Comparison of ENCODE assay signal across 7 cellular contexts in genomic region chr16:70438325-70438982, GRCh38. TPM values are rescaled to one million over a fixed set of nuclear protein-coding genes. Genes with fewer than 3 reads are reported as not detected.
DNase-seq lines count a peak whose midpoint lies in the region; ATAC-seq lines count a peak whose summit lies in the region.

No MANE protein-coding gene starts in this region.

- H3K36me3 ChIP-seq in ectodermal cell (ENCODE audit: control insufficient read depth, insufficient read depth, low read length) = peaks cover 5% of the 10 kb centered on the region

- H3K9me3 ChIP-seq in ectodermal cell (ENCODE audit: control insufficient read depth, low read length) = no peaks in the 10 kb centered on the region

- H3K4me3 ChIP-seq in ectodermal cell (ENCODE audit: insufficient read depth, low read depth, low read length) = peak overlapping the region; percentile 61

- H3K36me3 Mint-ChIP-seq in naive thymus-derived CD8-positive, alpha-beta T cell = peaks cover 0 to 12% (median 3%) of the 10 kb centered on the region in 3 donors

- 1% methylated on average over 50 of the region's 50 CpGs for WGBS in ectodermal cell, 2 experiments

- H3K27ac Mint-ChIP-seq in naive thymus-derived CD8-positive, alpha-beta T cell = peak overlapping the region; percentile 80 to 97 (median 95)

- H3K27me3 ChIP-seq in ectodermal cell (ENCODE audit: control insufficient read depth, insufficient read depth, low read length, poor library complexity, severe bottlenecking) = no peaks in the 10 kb centered on the region

- H3K4me1 Mint-ChIP-seq in naive thymus-derived CD8-positive, alpha-beta T cell = peaks cover 23 to 56% (median 43%) of the 10 kb centered on the region in 4 donors

- H3K27ac ChIP-seq in ectodermal cell (ENCODE audit: insufficient read depth, low read depth, low read length, poor library complexity, severe bottlenecking) = no peak overlapping the region

- no peaks in the 10 kb centered on the region for H3K9me3 Mint-ChIP-seq in naive thymus-derived CD8-positive, alpha-beta T cell

- no peaks in the 10 kb centered on the region for H3K27me3 Mint-ChIP-seq in naive thymus-derived CD8-positive, alpha-beta T cell

- H3K4me1 ChIP-seq in ectodermal cell (ENCODE audit: control insufficient read depth, insufficient read depth, low read length) = peaks cover 23% of the 10 kb centered on the region

- POLR2A ChIA-PET in naive thymus-derived CD8-positive, alpha-beta T cell (lab: Charles Lee) = interaction anchor here (0.5 to 3.4 kb wide), 18 partner anchors 8 to 150 kb away, joined by 3 to 67 read pairs (median 4); partner anchors contain the start of genes AARS1, DDX19A and FCSK

- ATAC-seq in GM21515 (IDR thresholded peaks at IDR 0.05; ENCODE audit: unreplicated experiment) = peak; percentile 1
- ATAC-seq in naive thymus-derived CD8-positive, alpha-beta T cell = peak; percentile 2 to 5
- no peak for ATAC-seq in HG03565 (IDR thresholded peaks at IDR 0.05; ENCODE audit: unreplicated experiment)
- ATAC-seq in HG03439 (IDR thresholded peaks at IDR 0.05; ENCODE audit: unreplicated experiment) = no peak

- peak overlapping the region; percentile 89 to 98 (median 96) for H3K4me3 Mint-ChIP-seq in naive thymus-derived CD8-positive, alpha-beta T cell

- peak; percentile 57 for DNase-seq in NCI-H69 (lab: John Stamatoyannopoulos, UW)
- peak in 3 of 10 donors; percentile 4 to 31 (median 29) for DNase-seq in naive thymus-derived CD8-positive, alpha-beta T cell
- DNase-seq in mucosa of gallbladder (ENCODE audit: low spot score) = no peak

RNA-seq across cellular contexts. Expression of gene ST3GAL2, which starts 0.4 kb away (rescaled TPM):
- polyA plus RNA-seq in ectodermal cell (2013, experiment 1 of 4) = 25.5 TPM
- 25.9 TPM for polyA plus RNA-seq in ectodermal cell (2013, experiment 2 of 4)
- polyA plus RNA-seq in ectodermal cell (2013, experiment 3 of 4) = 19.5 TPM
- 20.4 TPM for polyA plus RNA-seq in ectodermal cell (2013, experiment 4 of 4)
- total RNA-seq in naive thymus-derived CD8-positive, alpha-beta T cell = 10 to 100 TPM; 30.5 to 31.9 TPM
- 10 to 100 TPM; 14.6 to 23.4 (median 16.5) TPM for polyA plus RNA-seq in naive thymus-derived CD8-positive, alpha-beta T cell
- total RNA-seq in mucosa of gallbladder = 22.9 TPM

RNA-seq across cellular contexts. Expression of gene FCSK, which starts 15.9 kb away (rescaled TPM):
- 8.4 TPM for polyA plus RNA-seq in ectodermal cell (2013, experiment 1 of 4)
- 7.1 TPM for polyA plus RNA-seq in ectodermal cell (2013, experiment 2 of 4)
- 5.4 TPM for polyA plus RNA-seq in ectodermal cell (2013, experiment 3 of 4)
- polyA plus RNA-seq in ectodermal cell (2013, experiment 4 of 4) = 8.5 TPM
- total RNA-seq in naive thymus-derived CD8-positive, alpha-beta T cell = 10 to 100 TPM; 35.2 to 39.7 TPM
- 1 to 10 TPM; 4.5 to 9.6 (median 9.3) TPM for polyA plus RNA-seq in naive thymus-derived CD8-positive, alpha-beta T cell
- 38.0 TPM for total RNA-seq in mucosa of gallbladder

Comparison
In these comparisons a context has a peak if more than half of its experiments do, and no peak if none do; other contexts are left out.
1. ATAC-seq: peak in GM21515 (single experiment) and naive thymus-derived CD8-positive, alpha-beta T cell (2 of 2); none in HG03565 (single experiment) and HG03439 (single experiment).